15 cellular contexts compared by ENCODE assay signal in the genomic region with DNA sequence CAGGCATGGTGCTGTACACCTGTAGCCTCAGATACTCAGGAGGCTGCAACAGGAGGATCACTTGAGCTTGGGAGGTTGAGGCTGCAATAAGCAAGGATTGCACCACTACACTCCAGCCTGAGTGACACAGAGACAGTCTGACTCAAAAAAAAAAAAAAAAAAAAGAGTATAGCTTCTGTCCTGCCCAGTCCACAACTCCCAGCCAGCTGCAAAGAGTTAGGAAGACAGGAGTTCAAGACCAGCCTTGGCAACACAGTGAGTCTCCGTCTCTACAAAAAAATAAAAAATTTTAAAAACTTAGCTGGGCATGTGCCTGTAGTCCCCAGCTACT. TPM values are rescaled to one million over a fixed set of nuclear protein-coding genes. Genes with fewer than 3 reads are reported as not detected.
A peak's percentile ranks its signal among the peaks of the same experiment; 100 is the strongest.
DNase-seq lines count a peak whose midpoint lies in the region; ATAC-seq and TF ChIP-seq lines count a peak whose summit lies in the region.
"Had no signal": no experiment of that assay in that cellular context is flagged by ENCODE, and none has a peak within 500 bp of the region (broad histone marks: within the 10 kb centered on the region; RNA-seq: fewer than 3 reads in every experiment).

No MANE protein-coding gene starts in this region.

- no peaks in the 10 kb centered on the region for H3K27me3 Mint-ChIP-seq in endodermal cell (ENCODE audit: insufficient read depth)
- H3K27me3 Mint-ChIP-seq: naive thymus-derived CD8-positive, alpha-beta T cell had no signal

- TF ChIP-seq EP300 in gastroesophageal sphincter (IDR thresholded peaks at IDR 0.05), result no peak

- H3K4me3 Mint-ChIP-seq in endodermal cell, result no peak overlapping the region
- H3K4me3 Mint-ChIP-seq: naive thymus-derived CD8-positive, alpha-beta T cell had no signal

- H3K27ac Mint-ChIP-seq in endodermal cell, result no peak overlapping the region

- H3K27ac ChIP-seq in BLaER1 (peak overlapping the region; percentile 99), WERI-Rb-1 (peak overlapping the region; percentile 73), gastroesophageal sphincter (peak overlapping the region; percentile 91 to 97 (median 94)), endodermal cell (ENCODE audit: low read depth, low read length) (no peak overlapping the region)
- H3K27ac ChIP-seq: C4-2B had no signal

- no peak for DNase-seq in WERI-Rb-1
- no peak for DNase-seq in DMS79 (lab: John Stamatoyannopoulos, UW)
- DNase-seq in DMS114 treated with DMSO at 0.1 percent for 48 hours (lab: John Stamatoyannopoulos, UW; ENCODE audit: unreplicated experiment), result no peak
- DNase-seq in endodermal cell, result no peak
- DNase-seq: activated T-cell treated with anti-CD3 and anti-CD28 coated beads, Interleukin-2, amount 50 U/mL, for 48 hours; naive thymus-derived CD8-positive, alpha-beta T cell; NCI-H187 treated with DMSO at 0.1 percent for 48 hours; OCI-M1; stimulated activated CD4-positive, alpha-beta T cell treated with anti-CD3 and anti-CD28 coated beads, Interleukin-4, amount 100 ng/mL, for 24 hours had no signal

- H3K4me3 ChIP-seq in BLaER1 (no peak overlapping the region), WERI-Rb-1 (ENCODE audit: low read depth, low read length) (no peak overlapping the region), gastroesophageal sphincter (no peak overlapping the region), skeletal muscle satellite cell (ENCODE audit: low read length) (no peak overlapping the region), endodermal cell (ENCODE audit: low read length) (no peak overlapping the region)

- WGBS in gastroesophageal sphincter (ENCODE audit: low coverage in 1 of 2), 2 donors, result 14 to 30% methylated on average over 1 of the region's 1 CpG
- 86 to 100% methylated on average over 1 of the region's 1 CpG for WGBS in endodermal cell (ENCODE audit: insufficient coverage in 1 of 2, insufficient read length in 1 of 2), 2 experiments

- no peak for TF ChIP-seq CTCF in WERI-Rb-1 (IDR thresholded peaks at IDR 0.05; ENCODE audit: low read depth, low read length)
- TF ChIP-seq CTCF in gastroesophageal sphincter (IDR thresholded peaks at IDR 0.05), result no peak
- TF ChIP-seq CTCF in endodermal cell (conservative IDR thresholded peaks at IDR 0.05), result no peak

- H3K36me3 ChIP-seq in BLaER1 (peaks cover 19% of the 10 kb centered on the region), WERI-Rb-1 (no peaks in the 10 kb centered on the region; the same call in 1 of the 2 replicates), gastroesophageal sphincter (no peaks in the 10 kb centered on the region), skeletal muscle satellite cell (ENCODE audit: insufficient read depth, low read length) (no peaks in the 10 kb centered on the region), endodermal cell (ENCODE audit: control insufficient read depth, insufficient read depth, low read length) (peaks cover 10% of the 10 kb centered on the region)

- peak overlapping the region; percentile 88 for H3K4me2 ChIP-seq in BLaER1
- H3K4me2 ChIP-seq in skeletal muscle satellite cell (ENCODE audit: low read length), result peak overlapping the region; percentile 63

- peak; percentile 22 for ATAC-seq in gastroesophageal sphincter
- ATAC-seq in GM18498 (IDR thresholded peaks at IDR 0.05; ENCODE audit: unreplicated experiment), result no peak
- ATAC-seq: naive thymus-derived CD8-positive, alpha-beta T cell had no signal

- H4K20me1 ChIP-seq in BLaER1, result peaks cover 8% of the 10 kb centered on the region

- peaks cover 22% of the 10 kb centered on the region for H3K36me3 Mint-ChIP-seq in endodermal cell (ENCODE audit: low read depth)
- H3K36me3 Mint-ChIP-seq: naive thymus-derived CD8-positive, alpha-beta T cell had no signal

- H3K4me1 ChIP-seq in BLaER1 (peaks cover 98% of the 10 kb centered on the region), gastroesophageal sphincter (peaks cover 10 to 91% (median 46%) of the 10 kb centered on the region in 3 donors), skeletal muscle satellite cell (ENCODE audit: control insufficient read depth, insufficient read depth, low read length) (peaks cover 61% of the 10 kb centered on the region), endodermal cell (ENCODE audit: control insufficient read depth, insufficient read depth, low read length) (peaks cover 8% of the 10 kb centered on the region)

- peaks cover 14% of the 10 kb centered on the region for H3K9me3 Mint-ChIP-seq in endodermal cell

- peaks cover 25% of the 10 kb centered on the region for H3K4me1 Mint-ChIP-seq in endodermal cell

- H3K27me3 ChIP-seq in BLaER1 (no peaks in the 10 kb centered on the region), WERI-Rb-1 (ENCODE audit: insufficient read depth, low read depth, severe bottlenecking) (no peaks in the 10 kb centered on the region), gastroesophageal sphincter (no peaks in the 10 kb centered on the region), skeletal muscle satellite cell (ENCODE audit: control insufficient read depth, insufficient read depth, low read length) (no peaks in the 10 kb centered on the region), endodermal cell (ENCODE audit: control insufficient read depth, insufficient read depth, low read length, poor library complexity, severe bottlenecking) (no peaks in the 10 kb centered on the region)

- H3K9ac ChIP-seq in BLaER1 (peak overlapping the region; percentile 89), skeletal muscle satellite cell (ENCODE audit: low read depth, low read length) (peak overlapping the region; percentile 59), endodermal cell (ENCODE audit: extremely low read depth, low read length, poor library complexity, severe bottlenecking) (no peak overlapping the region)

- peaks cover 17% of the 10 kb centered on the region for H3K9me3 ChIP-seq in BLaER1
- H3K9me3 ChIP-seq in WERI-Rb-1 (ENCODE audit: severe bottlenecking), result peaks cover 3% of the 10 kb centered on the region
- no peaks in the 10 kb centered on the region for H3K9me3 ChIP-seq in gastroesophageal sphincter
- H3K9me3 ChIP-seq in skeletal muscle satellite cell (replicated peaks; ENCODE audit: low read length), result no peaks in the 10 kb centered on the region
- H3K9me3 ChIP-seq in endodermal cell (ENCODE audit: control insufficient read depth, low read length), result peaks cover 14% of the 10 kb centered on the region

- no peak for TF ChIP-seq POLR2A in gastroesophageal sphincter (IDR thresholded peaks at IDR 0.05)

RNA-seq across cellular contexts. Expression of a gene that starts 28.3 kb away (rescaled TPM):
- total RNA-seq in gastroesophageal sphincter, result 1 to 10 TPM in 1 of 4 donors, under 1 TPM in 2, not detected in 1; 0.27 to 3.7 (median 0.27) TPM
- total RNA-seq in skeletal muscle satellite cell (2012; rRNA removed), result not detected in 2 replicates
- under 1 TPM; 0.18 to 0.24 TPM for total RNA-seq in endodermal cell
- 0.36 TPM for polyA plus RNA-seq in endodermal cell (2013, experiment 1 of 2)
- 0.54 TPM for polyA plus RNA-seq in endodermal cell (2013, experiment 2 of 2)
- total RNA-seq: HT1080; naive thymus-derived CD8-positive, alpha-beta T cell had no signal
